Comparison of ENCODE assay signal across 20 cellular contexts in the genomic region with DNA sequence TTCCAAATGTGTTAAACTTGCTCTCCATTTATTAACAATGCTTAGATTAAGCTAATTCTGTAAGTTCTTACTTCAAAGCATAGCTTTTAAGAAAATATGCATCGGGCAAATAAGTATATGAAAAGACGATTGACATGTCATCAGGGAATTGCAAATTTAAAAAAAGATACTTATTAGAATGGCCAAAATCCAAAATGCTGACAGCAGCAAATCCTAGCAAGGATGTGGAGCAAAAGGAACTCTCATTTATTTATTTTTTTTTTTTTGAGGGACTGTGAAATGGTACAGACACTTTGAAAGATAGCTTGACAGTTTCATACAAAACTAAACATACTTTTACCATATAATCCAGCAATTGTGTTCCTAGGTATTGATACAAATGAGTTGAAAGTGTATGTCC.
DNase-seq lines count a peak whose midpoint lies in the region; ATAC-seq, FAIRE-seq and TF ChIP-seq lines count a peak whose summit lies in the region.
"Had no signal": no experiment of that assay in that cellular context is flagged by ENCODE, and none has a peak within 500 bp of the region (broad histone marks: within the 10 kb centered on the region; RNA-seq: fewer than 3 reads in every experiment).

No MANE protein-coding gene starts in this region.

- TF ChIP-seq CTCF in HepG2 (CRISPR knock-in tag; IDR thresholded peaks at IDR 0.05) (no peak), right lobe of liver (IDR thresholded peaks at IDR 0.05) (no peak), spleen (IDR thresholded peaks at IDR 0.05 in 8 of 11, conservative IDR thresholded peaks at IDR 0.05 in 3 of 11) (no peak)

- no TSS peak for BruUV-seq in HepG2 (replicated peaks; lab: Mats Ljungman, UMichigan)

- H4K20me1 ChIP-seq in HepG2 (ENCODE audit: insufficient read depth, low read length): no peaks in the 10 kb centered on the region
- H4K20me1 ChIP-seq: BLaER1 had no signal

- no peak for DNase-seq in HepG2 (ENCODE audit: low spot score)
- DNase-seq in right lobe of liver: no peak
- DNase-seq in SJCRH30: no peak
- DNase-seq in spleen: no peak
- no peak for DNase-seq in NCI-H2227 treated with DMSO at 0.1 percent for 48 hours (lab: John Stamatoyannopoulos, UW)
- DNase-seq: ACHN; BE2C; C1 segment of cervical spinal cord; Caco-2; Calu3; CD4-positive, alpha-beta memory T cell; CD4-positive, CD25-positive, alpha-beta regulatory T cell; DMS79 treated with DMSO at 0.1 percent for 48 hours; GF-D8 had no signal

- TF ChIP-seq EP300 in HepG2 (IDR thresholded peaks at IDR 0.05; ENCODE audit: low read depth in 2 of 2, low read length in 2 of 2): no peak
- no peak for TF ChIP-seq EP300 in HepG2 (CRISPR knock-in tag; IDR thresholded peaks at IDR 0.05; ENCODE audit: borderline replicate concordance)

- H3K4me1 ChIP-seq in HepG2 (ENCODE audit: insufficient read depth, low read length): no peaks in the 10 kb centered on the region
- no peaks in the 10 kb centered on the region for H3K4me1 ChIP-seq in right lobe of liver
- peaks cover 35% of the 10 kb centered on the region for H3K4me1 ChIP-seq in SJCRH30
- H3K4me1 ChIP-seq in spleen: no peaks in the 10 kb centered on the region
- H3K4me1 ChIP-seq: BE2C, BLaER1, Caco-2 had no signal

- POLR2A ChIA-PET in HepG2 (lab: Yijun Ruan, JAX): no interaction called here

- H3K36me3 ChIP-seq in HepG2 (replicated peaks in 1 of 2; ENCODE audit: control insufficient read depth in 1 of 2, insufficient read depth in 2 of 2, low read length in 2 of 2) (no peaks in the 10 kb centered on the region), right lobe of liver (no peaks in the 10 kb centered on the region), SJCRH30 (no peaks in the 10 kb centered on the region), spleen (no peaks in the 10 kb centered on the region)
- H3K36me3 ChIP-seq: BE2C, BLaER1 had no signal

- in situ Hi-C loops in HepG2 (cut with HindIII; ENCODE audit: extremely low pct_ligation_motif_present, low pct_unique_long_range_greater_than_20kb): no loop called here

- ATAC-seq in HepG2 (no peak), right lobe of liver (no peak)

- H3K27ac ChIP-seq in HepG2 (ENCODE audit: extremely low read length, insufficient read depth, low read length) (no peak overlapping the region), right lobe of liver (no peak overlapping the region), SJCRH30 (peak overlapping the region; percentile 92), spleen (no peak overlapping the region)
- H3K27ac ChIP-seq: 22Rv1, BLaER1 had no signal

- TF ChIP-seq POLR2A in HepG2 (IDR thresholded peaks at IDR 0.05; ENCODE audit: insufficient read depth in 1 of 2, low read depth in 2 of 2, low read length in 2 of 2) (no peak), right lobe of liver (IDR thresholded peaks at IDR 0.05) (no peak), spleen (IDR thresholded peaks at IDR 0.05) (no peak)

- 0% methylated on average over 2 of the region's 2 CpGs for WGBS in HepG2 (ENCODE audit: low lambda C conversion rate)
- whole genome bisulfite sequencing in right lobe of liver (ENCODE audit: insufficient coverage, low coverage, low lambda C conversion rate, missing lambda C conversion rate): 70% methylated on average over 2 of the region's 2 CpGs
- WGBS in spleen, 5 donors: 85 to 97% (median 90%) methylated on average over 2 of the region's 2 CpGs

- no peak overlapping the region for H3K4me3 ChIP-seq in HepG2 (replicated peaks in 1 of 3; ENCODE audit: insufficient read depth in 1 of 3, low read depth in 2 of 3, low read length in 3 of 3)
- H3K4me3 ChIP-seq in right lobe of liver: no peak overlapping the region
- H3K4me3 ChIP-seq in SJCRH30: peak overlapping the region; percentile 57
- no peak overlapping the region for H3K4me3 ChIP-seq in spleen
- H3K4me3 ChIP-seq: BLaER1 had no signal

- H3K9me3 ChIP-seq in HepG2 (ENCODE audit: low read length) (peaks cover 5% of the 10 kb centered on the region), right lobe of liver (no peaks in the 10 kb centered on the region), SJCRH30 (replicated peaks) (no peaks in the 10 kb centered on the region), spleen (no peaks in the 10 kb centered on the region)
- H3K9me3 ChIP-seq: BE2C, BLaER1, Caco-2 had no signal

- FAIRE-seq in HepG2 (lab: Jason Lieb, UNC): no peak
- FAIRE-seq: D721Med, G401.6, GM12891, GM19239 had no signal

- H3K27me3 ChIP-seq in HepG2 (ENCODE audit: control insufficient read depth in 1 of 2, insufficient read depth in 2 of 2, low read length in 2 of 2) (no peaks in the 10 kb centered on the region), right lobe of liver (no peaks in the 10 kb centered on the region), SJCRH30 (no peaks in the 10 kb centered on the region), spleen (replicated peaks in 1 of 7) (no peaks in the 10 kb centered on the region)
- H3K27me3 ChIP-seq: BE2C, BLaER1 had no signal

- intact Hi-C loops in HepG2 (cut with micrococcal nuclease; ENCODE audit: unreplicated experiment) (no loop called here), right lobe of liver (cut with DNase I) (no loop called here), spleen (cut with DNase I; ENCODE audit: low total_unique reads) (no loop called here)

- no peaks in the 10 kb centered on the region for H3K79me2 ChIP-seq in HepG2 (ENCODE audit: insufficient read depth, low read length)

- CTCF ChIA-PET in HepG2 (lab: Yijun Ruan, JAX; ENCODE audit: low intra/inter-chr PET ratio, low total read pairs): no interaction called here

- H3K4me2 ChIP-seq in HepG2 (ENCODE audit: low read depth, low read length): no peak overlapping the region
- H3K4me2 ChIP-seq: BLaER1 had no signal

- no peak overlapping the region for H2AFZ ChIP-seq in HepG2 (ENCODE audit: low read length)

- no peak for TF ChIP-seq RAD21 in HepG2 (CRISPR knock-in tag; IDR thresholded peaks at IDR 0.05)

- no peak overlapping the region for H3K9ac ChIP-seq in HepG2 (ENCODE audit: insufficient read depth, low read depth, low read length)
- H3K9ac ChIP-seq: BLaER1 had no signal

TF ChIP-seq in HepG2, 621 proteins besides CTCF, POLR2A, EP300 and RAD21 (continues in another document):
- TF ChIP-seq GATA4 (IDR thresholded peaks at IDR 0.05; ENCODE audit: borderline replicate concordance, low read depth) (no peak), ZNF737 (CRISPR knock-in tag; IDR thresholded peaks at IDR 0.05; ENCODE audit: borderline replicate concordance) (no peak), ATAD3A (CRISPR knock-in tag; IDR thresholded peaks at IDR 0.05) (no peak), RFX3 (CRISPR knock-in tag; IDR thresholded peaks at IDR 0.05) (no peak), ZNF501 (CRISPR knock-in tag; IDR thresholded peaks at IDR 0.05) (no peak), MAFF (IDR thresholded peaks at IDR 0.05; ENCODE audit: low read depth, low read length) (peak; percentile 71), ELF3 (CRISPR knock-in tag; IDR thresholded peaks at IDR 0.05) (no peak), HNRNPUL1 (IDR thresholded peaks at IDR 0.05; ENCODE audit: low read depth, low read length) (no peak), NR2C2 (CRISPR knock-in tag; IDR thresholded peaks at IDR 0.05; ENCODE audit: borderline replicate concordance) (no peak), WIZ (CRISPR knock-in tag; IDR thresholded peaks at IDR 0.05) (no peak)
- TF ChIP-seq, protein P1, sequence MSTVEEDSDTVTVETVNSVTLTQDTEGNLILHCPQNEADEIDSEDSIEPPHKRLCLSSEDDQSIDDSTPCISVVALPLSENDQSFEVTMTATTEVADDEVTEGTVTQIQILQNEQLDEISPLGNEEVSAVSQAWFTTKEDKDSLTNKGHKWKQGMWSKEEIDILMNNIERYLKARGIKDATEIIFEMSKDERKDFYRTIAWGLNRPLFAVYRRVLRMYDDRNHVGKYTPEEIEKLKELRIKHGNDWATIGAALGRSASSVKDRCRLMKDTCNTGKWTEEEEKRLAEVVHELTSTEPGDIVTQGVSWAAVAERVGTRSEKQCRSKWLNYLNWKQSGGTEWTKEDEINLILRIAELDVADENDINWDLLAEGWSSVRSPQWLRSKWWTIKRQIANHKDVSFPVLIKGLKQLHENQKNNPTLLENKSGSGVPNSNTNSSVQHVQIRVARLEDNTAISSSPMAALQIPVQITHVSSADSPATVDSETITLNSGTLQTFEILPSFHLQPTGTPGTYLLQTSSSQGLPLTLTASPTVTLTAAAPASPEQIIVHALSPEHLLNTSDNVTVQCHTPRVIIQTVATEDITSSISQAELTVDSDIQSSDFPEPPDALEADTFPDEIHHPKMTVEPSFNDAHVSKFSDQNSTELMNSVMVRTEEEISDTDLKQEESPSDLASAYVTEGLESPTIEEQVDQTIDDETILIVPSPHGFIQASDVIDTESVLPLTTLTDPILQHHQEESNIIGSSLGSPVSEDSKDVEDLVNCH (CRISPR knock-in tag; IDR thresholded peaks at IDR 0.05): no peak
- TF ChIP-seq, protein P2, sequence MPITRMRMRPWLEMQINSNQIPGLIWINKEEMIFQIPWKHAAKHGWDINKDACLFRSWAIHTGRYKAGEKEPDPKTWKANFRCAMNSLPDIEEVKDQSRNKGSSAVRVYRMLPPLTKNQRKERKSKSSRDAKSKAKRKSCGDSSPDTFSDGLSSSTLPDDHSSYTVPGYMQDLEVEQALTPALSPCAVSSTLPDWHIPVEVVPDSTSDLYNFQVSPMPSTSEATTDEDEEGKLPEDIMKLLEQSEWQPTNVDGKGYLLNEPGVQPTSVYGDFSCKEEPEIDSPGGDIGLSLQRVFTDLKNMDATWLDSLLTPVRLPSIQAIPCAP (CRISPR knock-in tag; IDR thresholded peaks at IDR 0.05; ENCODE audit: low read depth): no peak
- TF ChIP-seq, protein P3, sequence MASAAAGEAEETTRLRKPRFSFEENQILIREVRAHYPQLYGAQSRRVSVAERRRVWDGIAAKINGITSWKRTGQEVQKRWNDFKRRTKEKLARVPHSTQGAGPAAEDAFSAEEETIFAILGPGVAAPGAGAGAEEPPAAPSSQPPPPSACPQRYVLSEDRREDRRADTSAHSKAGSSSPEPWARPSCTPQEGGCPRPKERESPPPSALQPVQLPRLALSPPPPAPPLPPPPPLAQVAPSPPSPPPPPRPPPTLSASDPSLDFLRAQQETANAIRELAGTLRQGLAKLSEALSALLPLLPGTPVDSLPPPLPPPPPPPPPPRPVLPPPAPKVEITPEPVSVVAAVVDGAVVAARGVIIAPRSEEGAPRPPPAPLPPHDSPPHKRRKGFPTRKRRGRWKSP (CRISPR knock-in tag; IDR thresholded peaks at IDR 0.05): no peak
- TF ChIP-seq, protein P4, sequence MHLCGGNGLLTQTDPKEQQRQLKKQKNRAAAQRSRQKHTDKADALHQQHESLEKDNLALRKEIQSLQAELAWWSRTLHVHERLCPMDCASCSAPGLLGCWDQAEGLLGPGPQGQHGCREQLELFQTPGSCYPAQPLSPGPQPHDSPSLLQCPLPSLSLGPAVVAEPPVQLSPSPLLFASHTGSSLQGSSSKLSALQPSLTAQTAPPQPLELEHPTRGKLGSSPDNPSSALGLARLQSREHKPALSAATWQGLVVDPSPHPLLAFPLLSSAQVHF (CRISPR knock-in tag; IDR thresholded peaks at IDR 0.05): no peak
- TF ChIP-seq, protein P5, sequence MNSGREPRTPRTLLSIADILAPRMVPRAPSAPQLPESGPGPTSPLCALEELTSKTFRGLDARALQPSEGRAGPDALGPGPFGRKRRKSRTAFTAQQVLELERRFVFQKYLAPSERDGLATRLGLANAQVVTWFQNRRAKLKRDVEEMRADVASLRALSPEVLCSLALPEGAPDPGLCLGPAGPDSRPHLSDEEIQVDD (CRISPR knock-in tag; IDR thresholded peaks at IDR 0.05; ENCODE audit: borderline replicate concordance): no peak
